ENCODE assay signal across 11 cellular contexts in the genomic region with DNA sequence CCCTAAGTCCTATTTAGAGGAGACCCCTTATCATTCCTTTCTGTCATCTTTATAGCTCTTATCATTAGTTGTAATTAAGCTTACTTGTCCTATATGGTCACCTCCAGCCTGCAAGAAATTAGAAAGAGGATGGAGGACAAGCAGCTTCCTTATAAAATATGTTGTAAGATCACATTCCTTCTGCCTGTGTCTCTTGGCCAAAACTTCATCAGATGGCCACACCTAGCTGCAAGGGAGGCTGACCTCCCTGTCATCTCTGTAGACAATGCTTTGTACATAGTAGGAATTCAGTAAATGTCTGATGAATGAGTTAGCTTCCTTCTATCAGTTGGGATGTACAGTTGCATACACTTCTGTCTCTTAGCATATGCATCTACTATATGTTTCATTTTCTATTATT. TPM values are rescaled to one million over a fixed set of nuclear protein-coding genes. Genes with fewer than 3 reads are reported as not detected.
DNase-seq lines count a peak whose midpoint lies in the region; ATAC-seq and TF ChIP-seq lines count a peak whose summit lies in the region.
"Had no signal": no experiment of that assay in that cellular context is flagged by ENCODE, and none has a peak within 500 bp of the region (broad histone marks: within the 10 kb centered on the region; RNA-seq: fewer than 3 reads in every experiment).

No MANE protein-coding gene starts in this region.

- H3K36me3 ChIP-seq in psoas muscle (ENCODE audit: insufficient read depth in 1 of 2, low read depth in 1 of 2): peaks cover 24 to 68% of the 10 kb centered on the region in 2 donors

- no peaks in the 10 kb centered on the region for H3K27me3 ChIP-seq in psoas muscle (ENCODE audit: insufficient read depth in 3 of 3, low read length in 2 of 3)

- H3K27ac ChIP-seq in psoas muscle: no peak overlapping the region

- H3K27ac Mint-ChIP-seq in activated CD4-positive, alpha-beta T cell treated with anti-CD3 and anti-CD28 coated beads, Interleukin-2, amount 10 ng/mL, durations not matched to agents 24 days and 14 days: no peak overlapping the region
- peak overlapping the region; percentile 80 for H3K27ac Mint-ChIP-seq in T-helper 17 cell

- peak overlapping the region; percentile 91 for H3K4me3 Mint-ChIP-seq in activated CD4-positive, alpha-beta T cell treated with anti-CD3 and anti-CD28 coated beads, Interleukin-2, amount 10 ng/mL, durations not matched to agents 24 days and 14 days
- H3K4me3 Mint-ChIP-seq in T-helper 17 cell: peak overlapping the region; percentile 94

- H3K9me3 ChIP-seq in T-helper 17 cell (ENCODE audit: control insufficient read depth, low read length, poor library complexity, severe bottlenecking): no peaks in the 10 kb centered on the region
- no peaks in the 10 kb centered on the region for H3K9me3 ChIP-seq in psoas muscle

- peak overlapping the region; percentile 72 for H3K4me3 ChIP-seq in epithelial cell of proximal tubule (ENCODE audit: low read depth, low read length)
- H3K4me3 ChIP-seq in psoas muscle: peak overlapping the region; percentile 80
- H3K4me3 ChIP-seq: lung had no signal

- DNase-seq in activated CD4-positive, alpha-beta T cell treated with anti-CD3 and anti-CD28 coated beads, Interleukin-2, amount 10 ng/mL, durations not matched to agents 24 days and 14 days: no peak
- DNase-seq in activated CD4-positive, alpha-beta T cell treated with anti-CD3 and anti-CD28 coated beads, Interleukin-2, amount 50 U/mL, for 1 hour: no peak
- DNase-seq in T-helper 17 cell (no peak), epithelial cell of proximal tubule (ENCODE audit: low read depth) (no peak), psoas muscle (no peak), left lobe of liver (ENCODE audit: low spot score) (no peak), NCI-H1417 (lab: John Stamatoyannopoulos, UW) (no peak)
- DNase-seq: NCI-H1436 treated with DMSO at 0.1 percent for 48 hours; stimulated activated CD4-positive, alpha-beta T cell treated with anti-CD3 and anti-CD28 coated beads, Interleukin-15, amount 100 ng/mL, for 24 hours had no signal

- H3K4me1 Mint-ChIP-seq in activated CD4-positive, alpha-beta T cell treated with anti-CD3 and anti-CD28 coated beads, Interleukin-2, amount 10 ng/mL, durations not matched to agents 24 days and 14 days: peaks cover 21% of the 10 kb centered on the region
- H3K4me1 Mint-ChIP-seq in T-helper 17 cell: peaks cover 39% of the 10 kb centered on the region

- TF ChIP-seq CTCF in epithelial cell of proximal tubule (conservative IDR thresholded peaks at IDR 0.05; ENCODE audit: low read depth, low read length) (no peak), psoas muscle (IDR thresholded peaks at IDR 0.05) (no peak)

- no peaks in the 10 kb centered on the region for H3K9me3 Mint-ChIP-seq in activated CD4-positive, alpha-beta T cell treated with anti-CD3 and anti-CD28 coated beads, Interleukin-2, amount 10 ng/mL, durations not matched to agents 24 days and 14 days

- H3K36me3 Mint-ChIP-seq in activated CD4-positive, alpha-beta T cell treated with anti-CD3 and anti-CD28 coated beads, Interleukin-2, amount 10 ng/mL, durations not matched to agents 24 days and 14 days (ENCODE audit: low read depth): peaks cover 60% of the 10 kb centered on the region
- peaks cover 20% of the 10 kb centered on the region for H3K36me3 Mint-ChIP-seq in T-helper 17 cell (ENCODE audit: low read depth)

- intact Hi-C loops in activated CD4-positive, alpha-beta T cell treated with anti-CD3 and anti-CD28 coated beads, Interleukin-2, amount 10 ng/mL, durations not matched to agents 24 days and 14 days (cut with micrococcal nuclease): loop anchor here (1.0 kb wide), 1 partner anchor 26 kb away; no protein-coding TSS in a partner anchor
- intact Hi-C loops in psoas muscle (cut with DNase I): no loop called here

- H3K4me1 ChIP-seq in psoas muscle: peaks cover 19% of the 10 kb centered on the region

- ATAC-seq in T-helper 17 cell (no peak), psoas muscle (no peak), GM21825 (IDR thresholded peaks at IDR 0.05; ENCODE audit: unreplicated experiment) (no peak), left lobe of liver (no peak)

- no peaks in the 10 kb centered on the region for H3K27me3 Mint-ChIP-seq in activated CD4-positive, alpha-beta T cell treated with anti-CD3 and anti-CD28 coated beads, Interleukin-2, amount 10 ng/mL, durations not matched to agents 24 days and 14 days
- H3K27me3 Mint-ChIP-seq in T-helper 17 cell: no peaks in the 10 kb centered on the region

RNA-seq across cellular contexts. Expression of gene TTC19, which starts 1.9 kb away (rescaled TPM):
- 35.3 and 38.9 TPM in 2 replicates for total RNA-seq in activated CD4-positive, alpha-beta T cell treated with anti-CD3 and anti-CD28 coated beads, Interleukin-2, amount 10 ng/mL, durations not matched to agents 24 days and 14 days
- total RNA-seq in T-helper 17 cell: 10 to 100 TPM; 46.9 to 49.0 TPM
- 59.8 and 61.9 TPM in 2 replicates for total RNA-seq in epithelial cell of proximal tubule
- total RNA-seq in psoas muscle: 10 to 100 TPM; 16.5 to 31.5 (median 29.0) TPM
- polyA plus RNA-seq in psoas muscle: 10 to 100 TPM; 17.6 to 34.2 (median 19.2) TPM
- total RNA-seq in left lobe of liver: 23.6 TPM

RNA-seq across cellular contexts. Expression of gene ZSWIM7, which starts 2.0 kb away (rescaled TPM):
- 10.1 and 11.0 TPM in 2 replicates for total RNA-seq in activated CD4-positive, alpha-beta T cell treated with anti-CD3 and anti-CD28 coated beads, Interleukin-2, amount 10 ng/mL, durations not matched to agents 24 days and 14 days
- total RNA-seq in T-helper 17 cell (10 to 100 TPM; 15.4 to 17.5 TPM), epithelial cell of proximal tubule (16.0 and 16.9 TPM in 2 replicates), psoas muscle (10 to 100 TPM; 29.1 to 46.6 (median 38.0) TPM), left lobe of liver (9.8 TPM)
- 10 to 100 TPM; 32.8 to 78.0 (median 70.0) TPM for polyA plus RNA-seq in psoas muscle

RNA-seq across cellular contexts. Expression of gene ADORA2B, which starts 56.6 kb away (rescaled TPM):
- total RNA-seq in activated CD4-positive, alpha-beta T cell treated with anti-CD3 and anti-CD28 coated beads, Interleukin-2, amount 10 ng/mL, durations not matched to agents 24 days and 14 days: 1.9 and 3.1 TPM in 2 replicates
- total RNA-seq in T-helper 17 cell (under 1 TPM in 1 of 2 donors, not detected in 1; 0.76 TPM), epithelial cell of proximal tubule (16.9 and 53.0 TPM in 2 replicates), psoas muscle (under 1 TPM; 0.20 to 0.36 (median 0.29) TPM), left lobe of liver (0.35 TPM)
- under 1 TPM; 0.07 to 0.13 (median 0.13) TPM for polyA plus RNA-seq in psoas muscle
